Comparison of ENCODE assay signal across 8 cellular contexts in genomic region chr5:124655943-124656459, GRCh38.
DNase-seq lines count a peak whose midpoint lies in the region; ATAC-seq and TF ChIP-seq lines count a peak whose summit lies in the region.

No MANE protein-coding gene starts in this region.

- no peaks in the 10 kb centered on the region for H3K36me3 Mint-ChIP-seq in naive B cell
- H3K36me3 Mint-ChIP-seq in stimulated activated effector memory CD8-positive, alpha-beta T cell treated with anti-CD3 and anti-CD28 coated beads, Interleukin-12 subunit alpha, Interleukin-12 subunit beta, amount 100 ng/mL, for 72 hours = no peaks in the 10 kb centered on the region

- peak overlapping the region in 48 of 59 donors; percentile 1 to 79 (median 50) for H3K27ac ChIP-seq in dorsolateral prefrontal cortex

- H3K27ac Mint-ChIP-seq in naive B cell = no peak overlapping the region
- no peak overlapping the region for H3K27ac Mint-ChIP-seq in stimulated activated effector memory CD8-positive, alpha-beta T cell treated with anti-CD3 and anti-CD28 coated beads, Interleukin-12 subunit alpha, Interleukin-12 subunit beta, amount 100 ng/mL, for 72 hours

- no peak for TF ChIP-seq CTCF in dorsolateral prefrontal cortex (IDR thresholded peaks at IDR 0.05 in 54 of 56, conservative IDR thresholded peaks at IDR 0.05 in 2 of 56; ENCODE audit: low read depth in 1 of 56, partially characterized antibody in 56 of 56)

- peak; percentile 19 for DNase-seq in AG08395 (ENCODE audit: low spot score)
- peak; percentile 79 to 93 for DNase-seq in NCI-H524 (lab: John Stamatoyannopoulos, UW)
- DNase-seq in dorsolateral prefrontal cortex = no peak
- DNase-seq in naive B cell = peak; percentile 42
- DNase-seq in activated CD4-positive, CD25-positive, alpha-beta regulatory T cell (lab: John Stamatoyannopoulos, UW) = no peak
- no peak for DNase-seq in stimulated activated effector memory CD8-positive, alpha-beta T cell treated with anti-CD3 and anti-CD28 coated beads, Interleukin-12 subunit alpha, Interleukin-12 subunit beta, amount 100 ng/mL, for 72 hours (ENCODE audit: low spot score in 2 of 2)

- no peak overlapping the region for H3K4me3 Mint-ChIP-seq in naive B cell
- H3K4me3 Mint-ChIP-seq in stimulated activated effector memory CD8-positive, alpha-beta T cell treated with anti-CD3 and anti-CD28 coated beads, Interleukin-12 subunit alpha, Interleukin-12 subunit beta, amount 100 ng/mL, for 72 hours = no peak overlapping the region

- H3K4me3 ChIP-seq in dorsolateral prefrontal cortex = peak overlapping the region in 31 of 59 donors; percentile 2 to 46 (median 17)

- H3K27me3 Mint-ChIP-seq in naive B cell = no peaks in the 10 kb centered on the region

- intact Hi-C loops in dorsolateral prefrontal cortex (cut with DNase I) = loop anchor here in 1 of 2 donors (10.0 kb wide), 1 partner anchor 261 kb away; no protein-coding TSS in a partner anchor

- no peaks in the 10 kb centered on the region for H3K27me3 ChIP-seq in dorsolateral prefrontal cortex

- no peaks in the 10 kb centered on the region for H3K9me3 Mint-ChIP-seq in naive B cell
- no peaks in the 10 kb centered on the region for H3K9me3 Mint-ChIP-seq in stimulated activated effector memory CD8-positive, alpha-beta T cell treated with anti-CD3 and anti-CD28 coated beads, Interleukin-12 subunit alpha, Interleukin-12 subunit beta, amount 100 ng/mL, for 72 hours

- ATAC-seq in HG03196 (IDR thresholded peaks at IDR 0.05; ENCODE audit: unreplicated experiment) (peak; percentile 50), naive B cell (ENCODE audit: low read depth in 2 of 2) (peak; percentile 61), HG03571 (IDR thresholded peaks at IDR 0.05; ENCODE audit: unreplicated experiment) (no peak)
- no peak for ATAC-seq in stimulated activated effector memory CD8-positive, alpha-beta T cell treated with anti-CD3 and anti-CD28 coated beads, Interleukin-12 subunit alpha, Interleukin-12 subunit beta, amount 100 ng/mL, for 72 hours

- H3K4me1 Mint-ChIP-seq in naive B cell = peaks cover 34 to 47% (median 46%) of the 10 kb centered on the region in 3 donors
- H3K4me1 Mint-ChIP-seq in stimulated activated effector memory CD8-positive, alpha-beta T cell treated with anti-CD3 and anti-CD28 coated beads, Interleukin-12 subunit alpha, Interleukin-12 subunit beta, amount 100 ng/mL, for 72 hours = peaks cover 5% of the 10 kb centered on the region

Comparison
In these comparisons a context has a peak if more than half of its experiments do, and no peak if none do; other contexts are left out.
1. DNase-seq: peak in AG08395 (single experiment), NCI-H524 (2 of 2) and naive B cell (single experiment); none in dorsolateral prefrontal cortex (0 of 10), activated CD4-positive, CD25-positive, alpha-beta regulatory T cell (0 of 4) and stimulated activated effector memory CD8-positive, alpha-beta T cell treated with anti-CD3 and anti-CD28 coated beads, Interleukin-12 subunit alpha, Interleukin-12 subunit beta, amount 100 ng/mL, for 72 hours (0 of 2).
2. ATAC-seq: peak in HG03196 (single experiment) and naive B cell (2 of 2); none in HG03571 (single experiment) and stimulated activated effector memory CD8-positive, alpha-beta T cell treated with anti-CD3 and anti-CD28 coated beads, Interleukin-12 subunit alpha, Interleukin-12 subunit beta, amount 100 ng/mL, for 72 hours (single experiment).